15 cellular contexts compared by ENCODE assay signal in genomic region chr1:10064416-10065343, GRCh38. TPM values are rescaled to one million over a fixed set of nuclear protein-coding genes. Genes with fewer than 3 reads are reported as not detected.
DNase-seq lines count a peak whose midpoint lies in the region; ATAC-seq and TF ChIP-seq lines count a peak whose summit lies in the region.
"Had no signal": no experiment of that assay in that cellular context is flagged by ENCODE, and none has a peak within 500 bp of the region (broad histone marks: within the 10 kb centered on the region; RNA-seq: fewer than 3 reads in every experiment).

No MANE protein-coding gene starts in this region.

- no peak for ATAC-seq in activated naive CD4-positive, alpha-beta T cell treated with anti-CD3 and anti-CD28 coated beads, Interleukin-2, amount 50 U/mL, for 72 hours
- no peak for ATAC-seq in GM21619 (IDR thresholded peaks at IDR 0.05; ENCODE audit: unreplicated experiment)
- ATAC-seq in HG03571 (IDR thresholded peaks at IDR 0.05; ENCODE audit: unreplicated experiment), result no peak

- peaks cover 0 to 5% of the 10 kb centered on the region in 2 donors for H3K36me3 Mint-ChIP-seq in activated naive CD4-positive, alpha-beta T cell treated with anti-CD3 and anti-CD28 coated beads, Interleukin-2, amount 50 U/mL, for 72 hours
- peaks cover 15% of the 10 kb centered on the region for H3K36me3 Mint-ChIP-seq in type B pancreatic cell

- H3K27me3 Mint-ChIP-seq in type B pancreatic cell, result no peaks in the 10 kb centered on the region

- no peak overlapping the region for H3K4me3 ChIP-seq in breast epithelium
- H3K4me3 ChIP-seq: lower lobe of right lung, prostate gland had no signal

- TF ChIP-seq CTCF in breast epithelium (IDR thresholded peaks at IDR 0.05) (no peak), type B pancreatic cell (conservative IDR thresholded peaks at IDR 0.05) (no peak)

- peak overlapping the region; percentile 46 to 52 for H3K27ac Mint-ChIP-seq in activated naive CD4-positive, alpha-beta T cell treated with anti-CD3 and anti-CD28 coated beads, Interleukin-2, amount 50 U/mL, for 72 hours
- H3K27ac Mint-ChIP-seq in type B pancreatic cell, result peak overlapping the region; percentile 47

- no peak for DNase-seq in activated naive CD4-positive, alpha-beta T cell treated with anti-CD3 and anti-CD28 coated beads, Interleukin-2, amount 50 U/mL, for 72 hours (ENCODE audit: low spot score in 2 of 2)
- DNase-seq in activated naive CD4-positive, alpha-beta T cell treated with Interleukin-2 at 50 U/mL for 16 hours, result no peak
- no peak for DNase-seq in breast epithelium (ENCODE audit: low spot score in 2 of 2)
- DNase-seq in type B pancreatic cell (ENCODE audit: extremely low spot score, unreplicated experiment), result no peak
- no peak for DNase-seq in effector CD8-positive, alpha-beta T cell (lab: John Stamatoyannopoulos, UW)
- DNase-seq: activated effector memory CD4-positive, alpha-beta T cell treated with anti-CD3 and anti-CD28 coated beads, Interleukin-2, amount 50 U/mL, for 16 hours; cerebellar nuclear complex; DMS79; NCI-H446; SHP77 treated with DMSO at 0.1 percent for 48 hours had no signal

- intact Hi-C loops in breast epithelium (cut with DNase I; ENCODE audit: low total_unique reads), result no loop called here

- no peaks in the 10 kb centered on the region for H3K36me3 ChIP-seq in breast epithelium
- H3K36me3 ChIP-seq: lower lobe of right lung, prostate gland had no signal

- H3K9me3 Mint-ChIP-seq in activated naive CD4-positive, alpha-beta T cell treated with anti-CD3 and anti-CD28 coated beads, Interleukin-2, amount 50 U/mL, for 72 hours, result no peaks in the 10 kb centered on the region
- no peaks in the 10 kb centered on the region for H3K9me3 Mint-ChIP-seq in type B pancreatic cell

- no peaks in the 10 kb centered on the region for H3K4me1 ChIP-seq in breast epithelium
- H3K4me1 ChIP-seq: prostate gland had no signal

- H3K27me3 ChIP-seq in breast epithelium (no peaks in the 10 kb centered on the region), layer of hippocampus (ENCODE audit: control insufficient read depth, insufficient read depth, low read length) (no peaks in the 10 kb centered on the region)

- TF ChIP-seq POLR2A in breast epithelium (IDR thresholded peaks at IDR 0.05), result no peak

- H3K27ac ChIP-seq in breast epithelium (peak overlapping the region; percentile 10 to 64), layer of hippocampus (ENCODE audit: low read depth, low read length) (peak overlapping the region; percentile 82)
- H3K27ac ChIP-seq: lower lobe of right lung had no signal

- no peaks in the 10 kb centered on the region for H3K9me3 ChIP-seq in breast epithelium
- H3K9me3 ChIP-seq: lower lobe of right lung, prostate gland had no signal

- H3K4me3 Mint-ChIP-seq in type B pancreatic cell, result no peak overlapping the region

- peaks cover 20% of the 10 kb centered on the region for H3K4me1 Mint-ChIP-seq in type B pancreatic cell (ENCODE audit: unreplicated experiment)

RNA-seq across cellular contexts. Expression of gene UBE4B, which starts 31.9 kb away (rescaled TPM):
- total RNA-seq in activated naive CD4-positive, alpha-beta T cell treated with anti-CD3 and anti-CD28 coated beads, Interleukin-2, amount 50 U/mL, for 72 hours, result 10 to 100 TPM; 30.0 to 44.4 TPM
- 10 to 100 TPM; 36.4 to 43.4 (median 41.7) TPM for total RNA-seq in breast epithelium
- total RNA-seq in type B pancreatic cell (ENCODE audit: low replicate concordance), result 55.1 and 58.7 TPM in 2 replicates
